ENCODE assay signal across 24 cellular contexts in genomic region chr10:83816942-83817341, GRCh38.
DNase-seq lines count a peak whose midpoint lies in the region; ATAC-seq, FAIRE-seq and TF ChIP-seq lines count a peak whose summit lies in the region.
"Had no signal": no experiment of that assay in that cellular context is flagged by ENCODE, and none has a peak within 500 bp of the region (broad histone marks: within the 10 kb centered on the region; RNA-seq: fewer than 3 reads in every experiment).

No MANE protein-coding gene starts in this region.

- no peak overlapping the region for H2AFZ ChIP-seq in GM12878 (ENCODE audit: control insufficient read depth, low read depth, low read length)

- TF ChIP-seq RAD21 in GM12878 (IDR thresholded peaks at IDR 0.05; ENCODE audit: insufficient read depth, low read depth, low read length), result no peak

- no peak for TF ChIP-seq CTCF in GM12878 (IDR thresholded peaks at IDR 0.05 in 2 of 3, conservative IDR thresholded peaks at IDR 0.05 in 1 of 3; ENCODE audit: control insufficient read depth in 2 of 3, extremely low read depth in 1 of 3, insufficient read depth in 1 of 3, low read depth in 3 of 3, low read length in 3 of 3)

- H3K36me3 ChIP-seq in GM12878 (ENCODE audit: control insufficient read depth in 2 of 2, insufficient read depth in 2 of 2, low read length in 1 of 2), result no peaks in the 10 kb centered on the region
- H3K36me3 ChIP-seq: MG63 had no signal

- DNase-seq in GM12878 (ENCODE audit: low read depth, low spot score), result peak; percentile 51
- DNase-seq in sciatic nerve (ENCODE audit: low spot score), result no peak
- no peak for DNase-seq in SW 1271 (lab: John Stamatoyannopoulos, UW)
- no peak for DNase-seq in NCI-H1105 (lab: John Stamatoyannopoulos, UW)
- DNase-seq: activated CD4-positive, alpha-beta T cell treated with anti-CD3 and anti-CD28 coated beads, Interleukin-2, amount 50 U/mL, for 4 hours; activated CD8-positive, alpha-beta memory T cell treated with anti-CD3 and anti-CD28 coated beads, Interleukin-2, amount 50 U/mL, for 48 hours; activated effector memory CD4-positive, alpha-beta T cell treated with anti-CD3 and anti-CD28 coated beads, Interleukin-2, amount 50 U/mL, for 16 hours; CD8-positive, alpha-beta T cell; DMS79; glutamatergic neuron; left cardiac atrium; mesenchymal stem cell; MG63; NCI-H1930; NCI-H226; occipital lobe; stimulated activated CD4-positive, alpha-beta T cell treated with anti-CD3 and anti-CD28 coated beads, Interleukin-12 subunit alpha, Interleukin-12 subunit beta, amount 100 ng/mL, for 4 hours had no signal

- in situ Hi-C loops in GM12878 (cut with MboI), result no loop called here

- H3K27me3 ChIP-seq in GM12878 (replicated peaks in 1 of 2; ENCODE audit: control insufficient read depth in 2 of 2, insufficient read depth in 2 of 2, low read length in 1 of 2), result no peaks in the 10 kb centered on the region
- H3K27me3 ChIP-seq: MG63 had no signal

- 0% methylated on average over 2 of the region's 2 CpGs for WGBS in GM12878 (ENCODE audit: insufficient coverage, insufficient replicate concordance, low lambda C conversion rate, missing lambda C conversion rate)

- no peaks in the 10 kb centered on the region for H3K4me1 ChIP-seq in GM12878 (ENCODE audit: control insufficient read depth, insufficient read depth, low read length)

- POLR2A ChIA-PET in GM12878 (lab: Charles Lee), result no interaction called here

- ATAC-seq in GM18858 (IDR thresholded peaks at IDR 0.05; ENCODE audit: unreplicated experiment), result peak; percentile 65
- ATAC-seq in GM21367 (IDR thresholded peaks at IDR 0.05; ENCODE audit: unreplicated experiment), result peak; percentile 79
- peak; percentile 91 for ATAC-seq in HG03066 (IDR thresholded peaks at IDR 0.05; ENCODE audit: low read depth, unreplicated experiment)
- peak; percentile 61 for ATAC-seq in GM12878
- no peak for ATAC-seq in sciatic nerve
- no peak for ATAC-seq in HG03571 (IDR thresholded peaks at IDR 0.05; ENCODE audit: unreplicated experiment)
- ATAC-seq: CD8-positive, alpha-beta T cell; left cardiac atrium had no signal

- CTCF ChIA-PET in GM12878 (lab: Yijun Ruan, JAX), result no interaction called here

- no peaks in the 10 kb centered on the region for H3K9me3 ChIP-seq in GM12878 (replicated peaks; ENCODE audit: control insufficient read depth, insufficient read depth, low read length)
- H3K9me3 ChIP-seq: MG63 had no signal

- TF ChIP-seq EP300 in GM12878 (IDR thresholded peaks at IDR 0.05; ENCODE audit: borderline replicate concordance in 1 of 2, control insufficient read depth in 1 of 2, low read depth in 2 of 2, low read length in 2 of 2), result no peak

- FAIRE-seq in GM12878 (lab: Jason Lieb, UNC), result no peak
- FAIRE-seq: GM18507, GM19239, RCC 7860 had no signal

- no peaks in the 10 kb centered on the region for H4K20me1 ChIP-seq in GM12878 (ENCODE audit: control insufficient read depth, insufficient read depth)

- H3K79me2 ChIP-seq in GM12878 (ENCODE audit: control insufficient read depth, insufficient read depth, low read length), result no peaks in the 10 kb centered on the region

- H3K27ac ChIP-seq in GM12878 (ENCODE audit: control insufficient read depth, insufficient read depth), result no peak overlapping the region

- RAD21 ChIA-PET in GM12878 (lab: Charles Lee; ENCODE audit: unreplicated experiment), result no interaction called here

- H3K4me2 ChIP-seq in GM12878 (ENCODE audit: control insufficient read depth, insufficient read depth), result no peak overlapping the region

- SMC1A ChIA-PET in GM12878 (lab: Charles Lee; ENCODE audit: uncharacterized antibody, unreplicated experiment), result no interaction called here

- no peak for TF ChIP-seq POLR2A in GM12878 (IDR thresholded peaks at IDR 0.05; ENCODE audit: low read depth, low read length)

- intact Hi-C loops in GM12878 (cut with micrococcal nuclease; ENCODE audit: unreplicated experiment), result no loop called here
- intact Hi-C loops in sciatic nerve (cut with DNase I), result no loop called here

- H3K4me3 ChIP-seq in GM12878, result no peak overlapping the region
- H3K4me3 ChIP-seq: MG63 had no signal

- no TSS peak for BruUV-seq in GM12878 (replicated peaks; lab: Mats Ljungman, UMichigan)

- H3K9ac ChIP-seq in GM12878 (ENCODE audit: control insufficient read depth, insufficient read depth, low read length), result no peak overlapping the region

TF ChIP-seq in GM12878, 131 proteins besides CTCF, POLR2A, EP300 and RAD21:
- TF ChIP-seq PKNOX1 (IDR thresholded peaks at IDR 0.05) (0 out of 2 replicates have a peak, but pooled peaks have one; percentile 33), ZNF622 (IDR thresholded peaks at IDR 0.05) (no peak), RUNX3 (IDR thresholded peaks at IDR 0.05; ENCODE audit: low read length) (0 out of 2 replicates have a peak, but pooled peaks have one; percentile 9), NBN (IDR thresholded peaks at IDR 0.05) (no peak), IKZF2 (IDR thresholded peaks at IDR 0.05) (0 out of 4 replicates have a peak, but pooled peaks of 1 of the 2 experiments have one; percentile 12), ATF7 (IDR thresholded peaks at IDR 0.05; ENCODE audit: low read depth) (no peak)

Comparison
In these comparisons a context has a peak if more than half of its experiments do, and no peak if none do; other contexts are left out.
1. ATAC-seq: peak in GM18858 (single experiment), GM21367 (single experiment), HG03066 (single experiment) and GM12878 (single experiment); none in sciatic nerve (single experiment) and HG03571 (single experiment).